10 cellular contexts compared by ENCODE assay signal in the genomic region with DNA sequence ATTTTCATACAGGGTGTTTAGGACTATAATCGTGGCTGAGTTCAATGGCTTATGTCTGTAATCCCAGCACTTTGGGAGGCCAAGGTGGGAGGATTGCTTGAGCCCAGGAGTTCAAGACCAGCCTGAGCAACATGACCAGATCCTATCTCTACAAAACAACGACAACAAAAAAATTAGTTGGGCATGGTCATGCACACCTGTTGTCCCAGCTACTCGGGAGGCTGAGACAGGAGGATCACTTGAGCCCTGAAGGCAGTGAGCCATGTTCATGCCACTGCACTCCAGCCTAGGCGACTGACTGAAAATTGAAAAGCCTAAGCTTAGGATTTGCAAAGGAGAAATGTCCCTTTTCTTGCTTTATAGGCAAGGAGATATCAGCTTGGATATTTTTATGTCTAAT. TPM values are rescaled to one million over a fixed set of nuclear protein-coding genes. Genes with fewer than 3 reads are reported as not detected.
DNase-seq lines count a peak whose midpoint lies in the region; ATAC-seq and TF ChIP-seq lines count a peak whose summit lies in the region.
"Had no signal": no experiment of that assay in that cellular context is flagged by ENCODE, and none has a peak within 500 bp of the region (broad histone marks: within the 10 kb centered on the region; RNA-seq: fewer than 3 reads in every experiment).

No MANE protein-coding gene starts in this region.

- H3K27me3 Mint-ChIP-seq in WTC11 (ENCODE audit: low read depth) = no peaks in the 10 kb centered on the region
- H3K27me3 Mint-ChIP-seq in type B pancreatic cell = no peaks in the 10 kb centered on the region

- H3K9me3 ChIP-seq in heart right ventricle = no peaks in the 10 kb centered on the region
- no peaks in the 10 kb centered on the region for H3K9me3 ChIP-seq in right atrium auricular region
- H3K9me3 ChIP-seq in hepatocyte (ENCODE audit: low read depth) = no peaks in the 10 kb centered on the region

- H3K4me2 ChIP-seq in hepatocyte = peak overlapping the region; percentile 84

- H3K9me2 ChIP-seq in hepatocyte (replicated peaks; ENCODE audit: insufficient read depth) = no peaks in the 10 kb centered on the region

- WGBS in heart right ventricle, 2 donors = 89 to 92% methylated on average over 4 of the region's 4 CpGs
- WGBS in hepatocyte (ENCODE audit: low lambda C conversion rate, missing lambda C conversion rate) = 96% methylated on average over 4 of the region's 4 CpGs

- H3K27me3 ChIP-seq in heart right ventricle = no peaks in the 10 kb centered on the region
- H3K27me3 ChIP-seq in right atrium auricular region = no peaks in the 10 kb centered on the region
- no peaks in the 10 kb centered on the region for H3K27me3 ChIP-seq in hepatocyte

- intact Hi-C loops in heart right ventricle (cut with DNase I) = loop anchor here in 3 of 10 donors (5.0 to 10.0 kb wide), 3 partner anchors 92 to 182 kb away; partner anchors contain the start of genes FANCD2 (in 2 of the 3) and CRELD1 (in 1 of the 3)

- peaks cover 0 to 40% (median 0%) of the 10 kb centered on the region in 9 donors for H3K36me3 ChIP-seq in heart right ventricle
- H3K36me3 ChIP-seq in right atrium auricular region = no peaks in the 10 kb centered on the region
- H3K36me3 ChIP-seq in hepatocyte (replicated peaks; ENCODE audit: insufficient read depth, low read depth) = no peaks in the 10 kb centered on the region

- CTCF ChIA-PET in WTC11 (lab: Charles Lee) = no interaction called here

- no peak overlapping the region for H2AFZ ChIP-seq in hepatocyte

- peak overlapping the region; percentile 99 for H3K4me3 Mint-ChIP-seq in WTC11
- peak overlapping the region; percentile 100 for H3K4me3 Mint-ChIP-seq in type B pancreatic cell

- POLR2A ChIA-PET in WTC11 (lab: Charles Lee) = no interaction called here

- TF ChIP-seq CTCF in heart right ventricle (IDR thresholded peaks at IDR 0.05) = no peak
- TF ChIP-seq CTCF in right atrium auricular region (IDR thresholded peaks at IDR 0.05) = no peak
- no peak for TF ChIP-seq CTCF in WTC11 (IDR thresholded peaks at IDR 0.05)
- no peak for TF ChIP-seq CTCF in hepatocyte (IDR thresholded peaks at IDR 0.05; ENCODE audit: poor library complexity)
- TF ChIP-seq CTCF in type B pancreatic cell (conservative IDR thresholded peaks at IDR 0.05) = no peak

- H3K4me1 ChIP-seq in heart right ventricle (peaks cover 3 to 44% (median 31%) of the 10 kb centered on the region in 9 donors), right atrium auricular region (peaks cover 0 to 25% of the 10 kb centered on the region in 2 donors), hepatocyte (ENCODE audit: insufficient read depth) (peaks cover 6% of the 10 kb centered on the region)

- ATAC-seq in heart right ventricle = no peak
- no peak for ATAC-seq in WTC11
- no peak for ATAC-seq in GM21576 (IDR thresholded peaks at IDR 0.05; ENCODE audit: unreplicated experiment)
- ATAC-seq in GM18868 (IDR thresholded peaks at IDR 0.05; ENCODE audit: unreplicated experiment) = no peak

- H3K4me1 Mint-ChIP-seq in WTC11 = peaks cover 11% of the 10 kb centered on the region
- H3K4me1 Mint-ChIP-seq in type B pancreatic cell (ENCODE audit: unreplicated experiment) = peaks cover 12% of the 10 kb centered on the region

- H3K36me3 Mint-ChIP-seq in WTC11 = peaks cover 13% of the 10 kb centered on the region
- H3K36me3 Mint-ChIP-seq in type B pancreatic cell = peaks cover 7% of the 10 kb centered on the region

- H3K9me3 Mint-ChIP-seq in WTC11 (no peaks in the 10 kb centered on the region), type B pancreatic cell (no peaks in the 10 kb centered on the region)

- H3K4me3 ChIP-seq in heart right ventricle = peak overlapping the region in 8 of 10 donors; percentile 81 to 97 (median 87)
- peak overlapping the region in 1 of 2 donors; percentile 95 for H3K4me3 ChIP-seq in right atrium auricular region
- H3K4me3 ChIP-seq in hepatocyte = no peak overlapping the region

- H3K27ac ChIP-seq in heart right ventricle (no peak overlapping the region), right atrium auricular region (no peak overlapping the region), hepatocyte (no peak overlapping the region)

- H3K79me2 ChIP-seq in hepatocyte = peaks cover 62% of the 10 kb centered on the region

- H3K27ac Mint-ChIP-seq in WTC11 = no peak overlapping the region
- H3K27ac Mint-ChIP-seq in type B pancreatic cell = no peak overlapping the region

- peaks cover 10% of the 10 kb centered on the region for H4K20me1 ChIP-seq in hepatocyte (ENCODE audit: insufficient read depth, poor library complexity, severe bottlenecking)

- DNase-seq in heart right ventricle = no peak
- DNase-seq in right atrium auricular region (ENCODE audit: low spot score) = no peak
- DNase-seq in WTC11 (ENCODE audit: low spot score) = no peak
- no peak for DNase-seq in hepatocyte (ENCODE audit: low spot score)
- DNase-seq in type B pancreatic cell (ENCODE audit: extremely low spot score, unreplicated experiment) = no peak
- DNase-seq in amygdala (lab: John Stamatoyannopoulos, UW) = no peak
- DNase-seq: activated CD8-positive, alpha-beta memory T cell treated with anti-CD3 and anti-CD28 coated beads, Interleukin-2, amount 50 U/mL, for 48 hours had no signal

TF ChIP-seq in WTC11, 78 proteins besides CTCF, POLR2A, EP300 and RAD21 (continues in another document):
- TF ChIP-seq HMGXB4 (CRISPR knock-in tag; IDR thresholded peaks at IDR 0.05) (no peak), TEAD4 (CRISPR knock-in tag; IDR thresholded peaks at IDR 0.05) (no peak), ZNF232 (CRISPR knock-in tag; IDR thresholded peaks at IDR 0.05) (no peak), ZNF532 (CRISPR knock-in tag; IDR thresholded peaks at IDR 0.05; ENCODE audit: borderline replicate concordance) (no peak)

RNA-seq across cellular contexts. Expression of gene BRK1, which starts 1.5 kb away (rescaled TPM):
- 100 to 1,000 TPM in 2 of 10 donors, 10 to 100 TPM in 8; 80.3 to 101 (median 94.8) TPM for total RNA-seq in heart right ventricle
- polyA plus RNA-seq in heart right ventricle = 100 to 1,000 TPM in 1 of 2 donors, 10 to 100 TPM in 1; 62.0 to 151 TPM
- 10 to 100 TPM; 58.3 to 94.3 TPM for total RNA-seq in right atrium auricular region
- 107 to 121 TPM (median 117 TPM) in 3 replicates for total RNA-seq in WTC11 (2021)
- total RNA-seq in hepatocyte = 105 and 112 TPM in 2 replicates
- 186 and 188 TPM in 2 replicates for polyA plus RNA-seq in hepatocyte
- 132 and 147 TPM in 2 replicates for total RNA-seq in type B pancreatic cell (ENCODE audit: low replicate concordance)

RNA-seq across cellular contexts. Expression of gene FANCD2OS, which starts 8.9 kb away (rescaled TPM):
- not detected for total RNA-seq in heart right ventricle
- not detected for polyA plus RNA-seq in heart right ventricle
- not detected for total RNA-seq in right atrium auricular region
- not detected in 3 replicates for total RNA-seq in WTC11 (2021)
- total RNA-seq in hepatocyte = not detected in 2 replicates
- not detected in 2 replicates for polyA plus RNA-seq in hepatocyte
- not detected in 2 replicates for total RNA-seq in type B pancreatic cell (ENCODE audit: low replicate concordance)
- total RNA-seq: HT-29 had no signal

RNA-seq across cellular contexts. Expression of gene VHL, which starts 24.6 kb away (rescaled TPM):
- total RNA-seq in heart right ventricle = 10 to 100 TPM; 10.3 to 19.3 (median 12.0) TPM
- polyA plus RNA-seq in heart right ventricle = 10 to 100 TPM in 1 of 2 donors, 1 to 10 TPM in 1; 9.4 to 18.4 TPM
- total RNA-seq in right atrium auricular region = 10 to 100 TPM; 14.1 to 16.5 TPM
- total RNA-seq in WTC11 (2021) = 49.5 to 51.3 TPM (median 50.7 TPM) in 3 replicates
- total RNA-seq in hepatocyte = 54.3 and 57.9 TPM in 2 replicates
- polyA plus RNA-seq in hepatocyte = 21.8 and 32.1 TPM in 2 replicates
- total RNA-seq in type B pancreatic cell (ENCODE audit: low replicate concordance) = 58.6 and 73.4 TPM in 2 replicates

RNA-seq across cellular contexts. Expression of gene IRAK2, which starts 47.8 kb away (rescaled TPM):
- 1 to 10 TPM in 9 of 10 donors, under 1 TPM in 1; 0.92 to 3.6 (median 1.5) TPM for total RNA-seq in heart right ventricle
- polyA plus RNA-seq in heart right ventricle = under 1 TPM; 0.73 to 0.84 TPM
- 1 to 10 TPM; 1.1 to 2.8 TPM for total RNA-seq in right atrium auricular region
- total RNA-seq in WTC11 (2021) = 0.71 to 1.4 TPM (median 0.73 TPM) in 3 replicates
- total RNA-seq in hepatocyte = 3.7 and 4.0 TPM in 2 replicates
- 2.3 and 2.5 TPM in 2 replicates for polyA plus RNA-seq in hepatocyte
- 1.4 and 2.5 TPM in 2 replicates for total RNA-seq in type B pancreatic cell (ENCODE audit: low replicate concordance)
